In genomic region chrX:30888526-30889146, GRCh38 we compare ENCODE assay signal across 8 cellular contexts. TPM values are rescaled to one million over a fixed set of nuclear protein-coding genes. Genes with fewer than 3 reads are reported as not detected.
DNase-seq lines count a peak whose midpoint lies in the region; ATAC-seq, FAIRE-seq and TF ChIP-seq lines count a peak whose summit lies in the region.

No MANE protein-coding gene starts in this region.

- H3K9me3 Mint-ChIP-seq in activated T-cell treated with anti-CD3 and anti-CD28 coated beads, Interleukin-2, amount 50 U/mL, for 4 hours: no peaks in the 10 kb centered on the region

- no TSS peak for BruUV-seq in IMR-90 (replicated peaks; lab: Mats Ljungman, UMichigan)

- no peak overlapping the region for H2AK9ac ChIP-seq in IMR-90 (replicated peaks; ENCODE audit: low read depth, low read length, poor library complexity)

- no peaks in the 10 kb centered on the region for H3K9me3 ChIP-seq in ES-I3 (ENCODE audit: control insufficient read depth, insufficient read depth, low read length)
- H3K9me3 ChIP-seq in IMR-90 (ENCODE audit: control insufficient read depth, insufficient read depth, low read length): no peaks in the 10 kb centered on the region
- no peaks in the 10 kb centered on the region for H3K9me3 ChIP-seq in pancreas

- DNase-seq in IMR-90 (no peak), foreskin keratinocyte (peak in 1 of 2 donors; percentile 18), pancreas (peak in 2 of 6 donors; percentile 28 to 62), HuH-7 (ENCODE audit: low spot score) (no peak), amniotic stem cell (lab: John Stamatoyannopoulos, UW) (no peak)
- no peak for DNase-seq in activated T-cell treated with anti-CD3 and anti-CD28 coated beads, Interleukin-2, amount 50 U/mL, for 4 hours

- no peak overlapping the region for H4K8ac ChIP-seq in IMR-90 (ENCODE audit: low read depth in 2 of 2, low read length in 2 of 2)

- no peak for TF ChIP-seq RAD21 in IMR-90 (IDR thresholded peaks at IDR 0.05; ENCODE audit: low read length)

- H3K23ac ChIP-seq in IMR-90 (ENCODE audit: low read depth, low read length): 0 out of 2 replicates have a peak overlapping the region, but pooled peaks have one; percentile 11

- no peaks in the 10 kb centered on the region for H3K27me3 Mint-ChIP-seq in activated T-cell treated with anti-CD3 and anti-CD28 coated beads, Interleukin-2, amount 50 U/mL, for 4 hours (ENCODE audit: low read depth)

- CTCF ChIA-PET in IMR-90 (lab: Yijun Ruan, JAX): no interaction called here

- no peak overlapping the region for H4K5ac ChIP-seq in IMR-90 (ENCODE audit: low read depth, low read length)

- intact Hi-C loops in IMR-90 (cut with micrococcal nuclease): no loop called here
- intact Hi-C loops in pancreas (cut with DNase I): no loop called here

- peak; percentile 38 for ATAC-seq in GM21528 (IDR thresholded peaks at IDR 0.05; ENCODE audit: low FRiP score, unreplicated experiment)
- ATAC-seq in IMR-90 (ENCODE audit: low read depth): peak; percentile 52
- peak; percentile 20 to 28 for ATAC-seq in activated T-cell treated with anti-CD3 and anti-CD28 coated beads, Interleukin-2, amount 50 U/mL, for 4 hours
- peak; percentile 16 for ATAC-seq in foreskin keratinocyte
- ATAC-seq in pancreas: peak; percentile 2 to 25 (median 10)

- H3K14ac ChIP-seq in IMR-90 (replicated peaks; ENCODE audit: low read depth, low read length): peak overlapping the region; percentile 47; the same call in 1 of the 2 replicates

- no peak overlapping the region for H4K91ac ChIP-seq in IMR-90 (ENCODE audit: insufficient read depth, low read depth, low read length)

- no peaks in the 10 kb centered on the region for H4K20me1 ChIP-seq in IMR-90 (ENCODE audit: insufficient read depth, low read length)

- peak overlapping the region; percentile 94 for H2AFZ ChIP-seq in IMR-90 (replicated peaks; ENCODE audit: low read length, poor library complexity)

- WGBS in IMR-90 (ENCODE audit: extremely low coverage in 2 of 2, insufficient read length in 1 of 2), 2 experiments: 30% methylated on average over 25 of the region's 45 CpGs; no CpG with 5 or more reads in 1 of the 2 experiments
- WGBS in pancreas, 2 donors: 0 to 12% methylated on average over 33 to 45 of the region's 45 CpGs

- H3K4me1 ChIP-seq in ES-I3 (ENCODE audit: insufficient read depth, low read length) (peaks cover 5% of the 10 kb centered on the region; the same call in 1 of the 2 replicates), IMR-90 (ENCODE audit: control insufficient read depth, insufficient read depth, low read length) (no peaks in the 10 kb centered on the region), foreskin keratinocyte (peaks cover 18% of the 10 kb centered on the region), pancreas (peaks cover 0 to 4% (median 0%) of the 10 kb centered on the region in 3 donors)

- H3K36me3 Mint-ChIP-seq in activated T-cell treated with anti-CD3 and anti-CD28 coated beads, Interleukin-2, amount 50 U/mL, for 4 hours (ENCODE audit: insufficient read depth): peaks cover 6% of the 10 kb centered on the region

- H3K4me2 ChIP-seq in IMR-90 (ENCODE audit: low read depth, low read length): peak overlapping the region; percentile 83

- H3K4me3 ChIP-seq in IMR-90 (ENCODE audit: insufficient read depth, low read depth, low read length) (peak overlapping the region; percentile 59), pancreas (peak overlapping the region; percentile 38 to 69 (median 64))

- TF ChIP-seq POLR2A in IMR-90 (IDR thresholded peaks at IDR 0.05; ENCODE audit: low read depth, low read length): no peak

- no peaks in the 10 kb centered on the region for H3K36me3 ChIP-seq in ES-I3 (ENCODE audit: insufficient read depth, low read length)
- H3K36me3 ChIP-seq in IMR-90 (ENCODE audit: control insufficient read depth, insufficient read depth, low read length): no peaks in the 10 kb centered on the region
- H3K36me3 ChIP-seq in pancreas: no peaks in the 10 kb centered on the region

- H3K4ac ChIP-seq in IMR-90 (ENCODE audit: low read depth, low read length): no peak overlapping the region; the same call in 1 of the 2 replicates

- POLR2A ChIA-PET in IMR-90 (lab: Charles Lee; ENCODE audit: unreplicated experiment): no interaction called here

- dilution Hi-C loops in IMR-90 (cut with HindIII; ENCODE audit: low sequenced_read_pairs, unreplicated experiment): no loop called here

- no peak overlapping the region for H2BK5ac ChIP-seq in IMR-90 (ENCODE audit: low read depth, low read length, poor library complexity, severe bottlenecking)

- H3K27me3 ChIP-seq in IMR-90 (ENCODE audit: control insufficient read depth, insufficient read depth, low read length) (no peaks in the 10 kb centered on the region), foreskin keratinocyte (no peaks in the 10 kb centered on the region), pancreas (no peaks in the 10 kb centered on the region)

- H2AK5ac ChIP-seq in IMR-90 (ENCODE audit: low read depth, low read length): peak overlapping the region; percentile 43; the same call in 1 of the 2 replicates

- H3K18ac ChIP-seq in IMR-90 (ENCODE audit: low read depth, low read length): no peak overlapping the region

- FAIRE-seq in pancreas (lab: Jason Lieb, UNC): no peak

- H3K9me1 ChIP-seq in IMR-90 (ENCODE audit: insufficient read depth, low read length): 0 out of 2 replicates have a peak, but pooled peaks cover 3% of the 10 kb centered on the region

- H3K9ac ChIP-seq in ES-I3 (ENCODE audit: low read depth, low read length) (peak overlapping the region; percentile 88), IMR-90 (ENCODE audit: low read depth, low read length) (peak overlapping the region; percentile 63)

- H3K4me1 Mint-ChIP-seq in activated T-cell treated with anti-CD3 and anti-CD28 coated beads, Interleukin-2, amount 50 U/mL, for 4 hours (ENCODE audit: low read depth): peaks cover 41% of the 10 kb centered on the region

- no peak overlapping the region for H2BK120ac ChIP-seq in IMR-90 (ENCODE audit: low read depth, low read length)

- in situ Hi-C loops in IMR-90 (cut with MboI; ENCODE audit: low sequenced_read_pairs): no loop called here

- no peak overlapping the region for H2BK20ac ChIP-seq in IMR-90 (ENCODE audit: low read depth, low read length)

- H3K79me1 ChIP-seq in IMR-90 (ENCODE audit: low read depth in 1 of 2, low read length in 2 of 2): peaks cover 0 to 9% of the 10 kb centered on the region in 2 experiments; a peak in 2 of 4 replicates

- H3K4me3 Mint-ChIP-seq in activated T-cell treated with anti-CD3 and anti-CD28 coated beads, Interleukin-2, amount 50 U/mL, for 4 hours: peak overlapping the region; percentile 87

- no peak overlapping the region for H3K56ac ChIP-seq in IMR-90 (ENCODE audit: extremely low read depth, insufficient read depth, low read length)

- TF ChIP-seq CTCF in IMR-90 (conservative IDR thresholded peaks at IDR 0.05; ENCODE audit: low read depth, low read length): no peak
- no peak for TF ChIP-seq CTCF in foreskin keratinocyte (conservative IDR thresholded peaks at IDR 0.05)
- TF ChIP-seq CTCF in pancreas (IDR thresholded peaks at IDR 0.05): no peak

- peak overlapping the region; percentile 50; the same call in 1 of the 2 replicates for H3K27ac ChIP-seq in IMR-90 (ENCODE audit: insufficient read depth, low read length)
- peak overlapping the region; percentile 70 for H3K27ac ChIP-seq in foreskin keratinocyte
- peak overlapping the region; percentile 44 to 86 (median 74) for H3K27ac ChIP-seq in pancreas

- H2BK15ac ChIP-seq in IMR-90 (ENCODE audit: low read depth, low read length): no peak overlapping the region

TF ChIP-seq in IMR-90, 13 proteins besides CTCF, POLR2A, EP300 and RAD21:
- no peak for TF ChIP-seq ELK1 (IDR thresholded peaks at IDR 0.05; ENCODE audit: borderline replicate concordance, low read depth, low read length)
- TF ChIP-seq RCOR1 (IDR thresholded peaks at IDR 0.05; ENCODE audit: insufficient replicate concordance, low read length): no peak
- no peak for TF ChIP-seq BHLHE40 (IDR thresholded peaks at IDR 0.05; ENCODE audit: low read depth, low read length)
- no peak for TF ChIP-seq USF2 (IDR thresholded peaks at IDR 0.05; ENCODE audit: low read depth, low read length)
- TF ChIP-seq RFX5 (IDR thresholded peaks at IDR 0.05; ENCODE audit: low read depth, low read length): no peak
- TF ChIP-seq MXI1 (IDR thresholded peaks at IDR 0.05; ENCODE audit: borderline replicate concordance, low read depth, low read length): no peak
- TF ChIP-seq MAZ (IDR thresholded peaks at IDR 0.05; ENCODE audit: borderline replicate concordance, low read depth, low read length): no peak
- no peak for TF ChIP-seq CEBPB (IDR thresholded peaks at IDR 0.05; ENCODE audit: low read depth, low read length)
- no peak for TF ChIP-seq NFE2L2 (IDR thresholded peaks at IDR 0.05; ENCODE audit: low read depth, low read length)
- no peak for TF ChIP-seq FOS (IDR thresholded peaks at IDR 0.05; ENCODE audit: low read depth, low read length)
- TF ChIP-seq MAFK (IDR thresholded peaks at IDR 0.05; ENCODE audit: low read depth, low read length): no peak

RNA-seq across cellular contexts. Expression of gene TAB3, which starts 0.4 kb away (rescaled TPM):
- 4.7 and 6.1 TPM in 2 replicates for total RNA-seq in IMR-90 (2012; rRNA removed)
- 6.0 and 6.4 TPM in 2 replicates for polyA plus RNA-seq in IMR-90 (2012; rRNA removed)
- polyA plus RNA-seq in IMR-90 (2012; cell fraction: cytosol; rRNA removed): 2.3 and 3.2 TPM in 2 replicates
- 4.3 and 21.7 TPM in 2 replicates for polyA plus RNA-seq in IMR-90 (2012; cell fraction: nucleus; rRNA removed; ENCODE audit: low replicate concordance)
- 10 to 100 TPM; 18.1 to 22.0 (median 19.3) TPM for total RNA-seq in activated T-cell treated with anti-CD3 and anti-CD28 coated beads, Interleukin-2, amount 50 U/mL, for 4 hours
- total RNA-seq in foreskin keratinocyte: 19.2 and 21.3 TPM in 2 replicates
- polyA plus RNA-seq in foreskin keratinocyte: 4.3 and 4.7 TPM in 2 replicates
- total RNA-seq in pancreas: 10 to 100 TPM; 10.3 to 17.3 (median 13.7) TPM
- 10 to 100 TPM; 10.2 to 14.9 TPM for polyA plus RNA-seq in pancreas
